20 cellular contexts compared by ENCODE assay signal in genomic region chr10:98456688-98457482, GRCh38. TPM values are rescaled to one million over a fixed set of nuclear protein-coding genes. Genes with fewer than 3 reads are reported as not detected.
DNase-seq lines count a peak whose midpoint lies in the region; ATAC-seq and TF ChIP-seq lines count a peak whose summit lies in the region.
"Had no signal": no experiment of that assay in that cellular context is flagged by ENCODE, and none has a peak within 500 bp of the region (broad histone marks: within the 10 kb centered on the region; RNA-seq: fewer than 3 reads in every experiment).

No MANE protein-coding gene starts in this region.

- H3K4me3 Mint-ChIP-seq in MCF 10A (ENCODE audit: unreplicated experiment) = no peak overlapping the region
- H3K4me3 Mint-ChIP-seq in CD8-positive, alpha-beta memory T cell = no peak overlapping the region
- H3K4me3 Mint-ChIP-seq: T-cell; T-helper 2 cell treated with Interferon-gamma antibody and Interleukin-4, amounts not matched to agents 5 μg/mL and 100 μg/mL, for 36 hours had no signal

- TF ChIP-seq CTCF in mammary epithelial cell (conservative IDR thresholded peaks at IDR 0.05 in 1 of 2, IDR thresholded peaks at IDR 0.05 in 1 of 2; ENCODE audit: extremely low read depth in 1 of 2, insufficient read depth in 1 of 2, low read depth in 1 of 2, low read length in 2 of 2) (no peak), MCF 10A (IDR thresholded peaks at IDR 0.05; ENCODE audit: unreplicated experiment) (no peak)

- POLR2A ChIA-PET in MCF 10A (lab: Yijun Ruan, JAX) = interaction anchor here (0.9 kb wide), 1 partner anchor 11 kb away, joined by 4 read pairs; no protein-coding TSS in a partner anchor
- POLR2A ChIA-PET in CD8-positive, alpha-beta memory T cell (lab: Charles Lee) = no interaction called here

- no peak overlapping the region for H3K4me2 ChIP-seq in mammary epithelial cell (ENCODE audit: insufficient read depth, low read depth, low read length)

- H3K27ac ChIP-seq in mammary epithelial cell (ENCODE audit: insufficient read depth, low read depth, low read length) = no peak overlapping the region
- H3K27ac ChIP-seq in CD8-positive, alpha-beta memory T cell (ENCODE audit: low read depth, low read length) = no peak overlapping the region
- H3K27ac ChIP-seq: GM23248 had no signal

- no peaks in the 10 kb centered on the region for H3K9me3 ChIP-seq in mammary epithelial cell (replicated peaks; ENCODE audit: insufficient read depth, low read length)
- H3K9me3 ChIP-seq in CD8-positive, alpha-beta memory T cell (ENCODE audit: low read length) = no peaks in the 10 kb centered on the region
- H3K9me3 ChIP-seq: BE2C had no signal

- H3K9me3 Mint-ChIP-seq in MCF 10A (ENCODE audit: unreplicated experiment) = no peaks in the 10 kb centered on the region
- H3K9me3 Mint-ChIP-seq in CD8-positive, alpha-beta memory T cell = no peaks in the 10 kb centered on the region
- H3K9me3 Mint-ChIP-seq: T-cell; T-helper 2 cell treated with Interferon-gamma antibody and Interleukin-4, amounts not matched to agents 5 μg/mL and 100 μg/mL, for 36 hours had no signal

- H3K36me3 ChIP-seq in mammary epithelial cell (ENCODE audit: insufficient read depth, low read length) = no peaks in the 10 kb centered on the region
- H3K36me3 ChIP-seq in CD8-positive, alpha-beta memory T cell (ENCODE audit: insufficient read depth, low read length) = no peaks in the 10 kb centered on the region
- H3K36me3 ChIP-seq: BE2C had no signal

- peaks cover 31% of the 10 kb centered on the region for H3K27me3 Mint-ChIP-seq in MCF 10A (ENCODE audit: insufficient read depth, unreplicated experiment)
- H3K27me3 Mint-ChIP-seq in CD8-positive, alpha-beta memory T cell = peaks cover 10 to 37% of the 10 kb centered on the region in 2 donors

- no peak overlapping the region for H3K9ac ChIP-seq in mammary epithelial cell (ENCODE audit: insufficient read depth, low read length)
- H3K9ac ChIP-seq: GM23248 had no signal

- H3K4me1 ChIP-seq in mammary epithelial cell (ENCODE audit: insufficient read depth, low read length) = peaks cover 19% of the 10 kb centered on the region
- no peaks in the 10 kb centered on the region for H3K4me1 ChIP-seq in CD8-positive, alpha-beta memory T cell (ENCODE audit: insufficient read depth, low read length)

- H3K4me3 ChIP-seq in mammary epithelial cell (replicated peaks in 1 of 3; ENCODE audit: insufficient read depth in 1 of 3, low read depth in 2 of 3, low read length in 3 of 3) = no peak overlapping the region
- no peak overlapping the region for H3K4me3 ChIP-seq in CD8-positive, alpha-beta memory T cell (ENCODE audit: low read length)
- H3K4me3 ChIP-seq: GM23248 had no signal

- no peaks in the 10 kb centered on the region for H3K27me3 ChIP-seq in mammary epithelial cell (ENCODE audit: insufficient read depth, low read length)
- H3K27me3 ChIP-seq in CD8-positive, alpha-beta memory T cell (ENCODE audit: insufficient read depth, low read length, poor library complexity, severe bottlenecking) = peaks cover 3% of the 10 kb centered on the region

- DNase-seq in mammary epithelial cell = peak; percentile 16
- no peak for DNase-seq in MCF 10A (ENCODE audit: unreplicated experiment)
- DNase-seq in T1000 (lab: John Stamatoyannopoulos, UW) = peak; percentile 20
- DNase-seq in globus pallidus (ENCODE audit: low spot score) = peak; percentile 25
- DNase-seq in ureter (ENCODE audit: low spot score) = no peak
- no peak for DNase-seq in CD8-positive, alpha-beta memory T cell
- DNase-seq: BE2C, EL, GM23248, KG1, NCI-H1092 treated with DMSO at 0.1 percent for 48 hours, NCI-H1436 treated with DMSO at 0.1 percent for 48 hours, NCI-H2029 treated with DMSO at 0.1 percent for 48 hours, NCI-H510A treated with DMSO at 0.1 percent for 48 hours, NCI-H748 treated with DMSO at 0.1 percent for 48 hours, SIG-M5, T-cell had no signal

- no TSS peak for BruUV-seq in mammary epithelial cell (replicated peaks; lab: Mats Ljungman, UMichigan)
- BruUV-seq in MCF 10A (replicated peaks; lab: Mats Ljungman, UMichigan) = no TSS peak

- no peak for ATAC-seq in GM18867 (IDR thresholded peaks at IDR 0.05; ENCODE audit: unreplicated experiment)
- ATAC-seq: Panc1, T-cell had no signal

- no peak overlapping the region for H3K27ac Mint-ChIP-seq in MCF 10A (ENCODE audit: low read depth, unreplicated experiment)
- no peak overlapping the region for H3K27ac Mint-ChIP-seq in CD8-positive, alpha-beta memory T cell
- H3K27ac Mint-ChIP-seq: T-cell; T-helper 2 cell treated with Interferon-gamma antibody and Interleukin-4, amounts not matched to agents 5 μg/mL and 100 μg/mL, for 36 hours had no signal

- CTCF ChIA-PET in mammary epithelial cell (lab: Charles Lee; ENCODE audit: low non-redundant PET) (no interaction called here), MCF 10A (lab: Yijun Ruan, JAX) (interaction anchor here (0.6 to 1.3 kb wide), 4 partner anchors 10 to 174 kb away, joined by 3 to 6 read pairs (median 4); no protein-coding TSS in a partner anchor)
- CTCF ChIA-PET in CD8-positive, alpha-beta memory T cell (lab: Charles Lee) = interaction anchor here (2.3 kb wide), 1 partner anchor 11 kb away, joined by 12 read pairs; no protein-coding TSS in a partner anchor

- H3K79me2 ChIP-seq in mammary epithelial cell (ENCODE audit: insufficient read depth, low read length) = no peaks in the 10 kb centered on the region

- H2AFZ ChIP-seq in mammary epithelial cell (ENCODE audit: low read depth, low read length) = no peak overlapping the region
- H2AFZ ChIP-seq: GM23248 had no signal

- dilution Hi-C loops in mammary epithelial cell (cut with HindIII; ENCODE audit: low sequenced_read_pairs) = no loop called here

- WGBS in mammary epithelial cell (ENCODE audit: low coverage, missing lambda C conversion rate) = 26% methylated on average over 12 of the region's 12 CpGs

- in situ Hi-C loops in mammary epithelial cell (cut with MboI; ENCODE audit: low sequenced_read_pairs in 2 of 2) = loop anchor here in 1 of 2 donors (25.0 kb wide), 1 partner anchor 780 kb away; the partner anchor contains the start of gene HPSE2

- no peaks in the 10 kb centered on the region for H3K36me3 Mint-ChIP-seq in MCF 10A (ENCODE audit: insufficient read depth, unreplicated experiment)
- H3K36me3 Mint-ChIP-seq in CD8-positive, alpha-beta memory T cell = no peaks in the 10 kb centered on the region
- H3K36me3 Mint-ChIP-seq: T-cell had no signal

- intact Hi-C loops in mammary epithelial cell (cut with micrococcal nuclease) (no loop called here), MCF 10A (cut with micrococcal nuclease) (no loop called here)

- peaks cover 18% of the 10 kb centered on the region for H3K4me1 Mint-ChIP-seq in MCF 10A (ENCODE audit: insufficient read depth, unreplicated experiment)
- H3K4me1 Mint-ChIP-seq in CD8-positive, alpha-beta memory T cell = no peaks in the 10 kb centered on the region
- H3K4me1 Mint-ChIP-seq: T-cell had no signal

- no peaks in the 10 kb centered on the region for H4K20me1 ChIP-seq in mammary epithelial cell (ENCODE audit: insufficient read depth, low read length)

RNA-seq across cellular contexts. Expression of gene HPS1, which starts 10.2 kb away (rescaled TPM):
- total RNA-seq in mammary epithelial cell (10 to 100 TPM; 37.3 to 54.6 TPM), MCF 10A (2022) (40.5 and 41.8 TPM in 2 replicates), ureter (63.3 TPM)
- 44.5 TPM for polyA plus RNA-seq in mammary epithelial cell
- 51.3 TPM for polyA minus RNA-seq in mammary epithelial cell
- 10 to 100 TPM; 50.5 to 58.3 TPM for total RNA-seq in CD8-positive, alpha-beta memory T cell
- 89.8 TPM for polyA plus RNA-seq in CD8-positive, alpha-beta memory T cell

RNA-seq across cellular contexts. Expression of gene PYROXD2, which starts 41.9 kb away (rescaled TPM):
- total RNA-seq in mammary epithelial cell (10 to 100 TPM in 1 of 2 donors, 1 to 10 TPM in 1; 8.3 to 10.2 TPM), MCF 10A (2022) (4.0 and 7.9 TPM in 2 replicates), ureter (25.8 TPM)
- 11.0 TPM for polyA plus RNA-seq in mammary epithelial cell
- 1.4 TPM for polyA minus RNA-seq in mammary epithelial cell
- 1 to 10 TPM; 3.6 to 4.0 TPM for total RNA-seq in CD8-positive, alpha-beta memory T cell
- 5.3 TPM for polyA plus RNA-seq in CD8-positive, alpha-beta memory T cell

Comparison
In these comparisons a context has a peak if more than half of its experiments do, and no peak if none do; other contexts are left out.
1. DNase-seq: peak in mammary epithelial cell (single experiment), T1000 (single experiment) and globus pallidus (single experiment); none in MCF 10A (single experiment), ureter (single experiment) and CD8-positive, alpha-beta memory T cell (0 of 5).